ENCODE assay signal across 8 cellular contexts in the genomic region with DNA sequence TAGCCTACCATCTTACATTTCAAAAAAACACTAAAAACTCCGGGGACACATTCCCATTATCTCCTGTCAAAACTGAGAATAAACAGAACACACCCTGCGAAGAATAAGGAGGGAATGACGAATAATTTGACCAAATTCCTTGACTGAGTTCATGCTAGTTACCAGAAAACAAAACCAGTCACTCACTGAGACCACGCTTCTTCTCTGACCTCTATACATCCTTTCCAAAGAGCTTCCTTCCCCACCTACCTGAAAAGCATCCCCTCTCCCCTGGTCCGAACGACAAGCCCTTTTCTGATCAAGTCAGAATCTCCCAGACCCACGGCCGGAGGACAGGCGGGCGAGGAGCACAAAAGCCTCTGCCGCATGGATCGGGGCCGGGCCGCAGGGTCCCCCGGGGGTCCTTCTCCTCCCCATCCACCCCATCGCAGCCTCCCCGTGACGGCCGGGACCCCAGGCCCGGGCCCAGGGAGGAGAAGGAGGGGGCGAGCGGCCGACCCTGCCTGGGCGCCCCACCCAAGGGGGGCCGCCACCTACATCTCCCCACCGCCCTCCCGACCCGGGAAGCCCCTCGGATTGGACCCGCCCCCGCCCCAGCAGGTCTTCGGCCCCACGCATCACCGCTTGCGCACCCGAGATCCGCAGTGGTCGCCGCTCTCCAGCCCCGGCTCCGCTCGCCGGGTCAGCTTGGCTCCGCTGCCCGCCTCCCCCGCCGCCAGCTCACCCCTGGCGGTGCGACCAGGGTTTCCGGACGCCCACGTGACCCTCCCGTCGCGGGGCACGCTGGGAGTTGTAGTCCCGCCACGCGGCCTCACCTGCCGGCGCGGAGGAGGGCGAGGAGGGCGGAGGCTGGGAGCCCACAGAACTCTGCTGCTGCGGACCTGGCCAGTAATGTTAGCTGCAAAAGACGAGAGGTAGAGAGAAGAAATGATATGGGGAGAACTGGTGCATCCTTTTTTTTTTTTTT.
A peak's percentile ranks its signal among the peaks of the same experiment; 100 is the strongest.
DNase-seq lines count a peak whose midpoint lies in the region; ATAC-seq lines count a peak whose summit lies in the region.

A gene with protein sequence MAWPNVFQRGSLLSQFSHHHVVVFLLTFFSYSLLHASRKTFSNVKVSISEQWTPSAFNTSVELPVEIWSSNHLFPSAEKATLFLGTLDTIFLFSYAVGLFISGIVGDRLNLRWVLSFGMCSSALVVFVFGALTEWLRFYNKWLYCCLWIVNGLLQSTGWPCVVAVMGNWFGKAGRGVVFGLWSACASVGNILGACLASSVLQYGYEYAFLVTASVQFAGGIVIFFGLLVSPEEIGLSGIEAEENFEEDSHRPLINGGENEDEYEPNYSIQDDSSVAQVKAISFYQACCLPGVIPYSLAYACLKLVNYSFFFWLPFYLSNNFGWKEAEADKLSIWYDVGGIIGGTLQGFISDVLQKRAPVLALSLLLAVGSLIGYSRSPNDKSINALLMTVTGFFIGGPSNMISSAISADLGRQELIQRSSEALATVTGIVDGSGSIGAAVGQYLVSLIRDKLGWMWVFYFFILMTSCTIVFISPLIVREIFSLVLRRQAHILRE (minus strand): TSS at position 747 of the 967 bp plus-strand sequence. CDS start 16,004 bp downstream, outside the sequence.

- DNase-seq in NOMO-1 (lab: John Stamatoyannopoulos, UW; ENCODE audit: unreplicated experiment in 2 of 2), result peak; percentile 5 to 11
- no peak for DNase-seq in NOMO-1 treated with dmso at 0.1 percent for 144 hours (lab: John Stamatoyannopoulos, UW; ENCODE audit: unreplicated experiment)
- DNase-seq in NCI-H2171 (lab: John Stamatoyannopoulos, UW), result peak; percentile 79
- peak; percentile 77 for DNase-seq in activated CD4-positive, CD25-positive, alpha-beta regulatory T cell treated with anti-CD3 and anti-CD28 coated beads, Interleukin-2, amount 50 U/mL, for 16 hours (ENCODE audit: low read depth, low spot score)
- DNase-seq in central memory CD8-positive, alpha-beta T cell (ENCODE audit: low spot score in 2 of 2), result peak; percentile 75 to 77
- DNase-seq in inferior parietal cortex (ENCODE audit: extremely low spot score), result peak; percentile 88
- peak; percentile 86 for DNase-seq in stimulated activated CD4-positive, alpha-beta T cell treated with anti-CD3 and anti-CD28 coated beads, Interleukin-12 subunit alpha, Interleukin-12 subunit beta, amount 100 ng/mL, for 4 hours

- no peaks in the 10 kb centered on the region for H3K27me3 Mint-ChIP-seq in central memory CD8-positive, alpha-beta T cell

- H3K4me1 Mint-ChIP-seq in central memory CD8-positive, alpha-beta T cell, result peaks cover 21% of the 10 kb centered on the region

- ATAC-seq in HG03045 (IDR thresholded peaks at IDR 0.05; ENCODE audit: unreplicated experiment), result peak; percentile 97
- peak; percentile 94 for ATAC-seq in central memory CD8-positive, alpha-beta T cell (replicated peaks; ENCODE audit: extremely low read depth, poor library complexity, severe bottlenecking)

- peaks cover 2% of the 10 kb centered on the region for H3K36me3 Mint-ChIP-seq in central memory CD8-positive, alpha-beta T cell (ENCODE audit: insufficient read depth)

- H3K27ac Mint-ChIP-seq in central memory CD8-positive, alpha-beta T cell (ENCODE audit: low read depth), result peak within 1 kb of the TSS; percentile 68

- peak within 1 kb of the TSS; percentile 93 for H3K4me3 Mint-ChIP-seq in central memory CD8-positive, alpha-beta T cell

- H3K9me3 Mint-ChIP-seq in central memory CD8-positive, alpha-beta T cell, result no peaks in the 10 kb centered on the region
